ENCODE assay signal across 19 cellular contexts in genomic region chr7:141238546-141239218, GRCh38.
"Had no signal": no experiment of that assay in that cellular context is flagged by ENCODE, and none has a peak within 500 bp of the region (broad histone marks: within the 10 kb centered on the region; RNA-seq: fewer than 3 reads in every experiment).

No MANE protein-coding gene starts in this region.

- DNase-seq: effector CD4-positive, alpha-beta T cell; endodermal cell; erythroblast; foreskin keratinocyte; kidney glomerular epithelial cell; mesendoderm; naive B cell; psoas muscle; retina; spleen; stimulated activated CD4-positive, alpha-beta T cell treated with anti-CD3 and anti-CD28 coated beads, Interleukin-15, amount 100 ng/mL, for 24 hours; stimulated activated CD4-positive, alpha-beta T cell treated with anti-CD3 and anti-CD28 coated beads, Interleukin-1b, Interleukin-23, amount 100 ng/mL, for 48 hours; stimulated activated CD4-positive, alpha-beta T cell treated with anti-CD3 and anti-CD28 coated beads, Interleukin-4, amount 100 ng/mL, for 24 hours; stimulated activated naive CD4-positive, alpha-beta T cell treated with Interleukin-2 at 50 U/mL for 16 hours had no signal

- H3K9me3 ChIP-seq: psoas muscle, spleen, tibial nerve had no signal

- H3K4me3 ChIP-seq: coronary artery, psoas muscle, spleen, tibial nerve had no signal

- H3K4me1 ChIP-seq: foreskin keratinocyte, psoas muscle, spleen, tibial nerve had no signal

- H3K27ac ChIP-seq: coronary artery, foreskin keratinocyte, psoas muscle, spleen, tibial nerve had no signal

- H3K36me3 Mint-ChIP-seq: naive B cell had no signal

- H3K36me3 ChIP-seq: spleen, tibial nerve had no signal

- H3K27ac Mint-ChIP-seq: endodermal cell, nephron had no signal

- FAIRE-seq: endothelial cell of umbilical vein had no signal

- H3K9me3 Mint-ChIP-seq: endodermal cell, nephron had no signal

- H3K27me3 ChIP-seq: foreskin keratinocyte, tibial nerve had no signal

- H3K4me3 Mint-ChIP-seq: endodermal cell, naive B cell, nephron had no signal

- ATAC-seq: foreskin keratinocyte, psoas muscle, sciatic nerve had no signal

- H3K4me1 Mint-ChIP-seq: naive B cell, nephron had no signal
